In the genomic region with DNA sequence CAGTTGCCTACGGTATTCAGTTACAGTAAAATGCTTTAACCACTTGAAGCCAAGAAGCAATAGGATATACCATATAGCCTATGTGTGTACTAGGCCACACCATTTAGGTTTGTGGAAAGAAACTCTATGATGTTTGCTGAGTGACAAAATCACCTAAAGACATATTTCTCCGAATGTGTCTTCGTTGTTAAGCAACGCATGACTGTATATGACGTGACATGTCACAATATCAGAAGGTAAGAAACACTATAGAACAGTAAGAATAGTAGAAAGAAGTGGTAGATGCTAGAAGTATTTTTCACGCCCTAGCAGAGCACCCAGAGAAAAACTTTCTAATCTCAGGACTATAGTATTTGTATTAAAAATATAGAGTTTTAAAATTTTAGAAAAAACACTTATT, we compare ENCODE assay signal across 30 cellular contexts.
"Had no signal": no experiment of that assay in that cellular context is flagged by ENCODE, and none has a peak within 500 bp of the region (broad histone marks: within the 10 kb centered on the region; RNA-seq: fewer than 3 reads in every experiment).

No MANE protein-coding gene starts in this region.

- H2AFZ ChIP-seq: neural progenitor cell, parathyroid adenoma had no signal

- H3K4me1 ChIP-seq: neural progenitor cell, parathyroid adenoma, psoas muscle, spleen, suprapubic skin, testis, tibial artery, transverse colon, upper lobe of right lung, uterus had no signal

- H3K4me2 ChIP-seq: neural progenitor cell, smooth muscle cell had no signal

- DNase-seq: naive thymus-derived CD8-positive, alpha-beta T cell; nephron progenitor cell; occipital lobe; ovary; posterior cingulate gyrus; psoas muscle; right cardiac atrium; spleen; stimulated activated CD4-positive, alpha-beta T cell treated with anti-CD3 and anti-CD28 coated beads, Interleukin-12 subunit alpha, Interleukin-12 subunit beta, amount 100 ng/mL, for 4 hours; stimulated activated CD4-positive, alpha-beta T cell treated with anti-CD3 and anti-CD28 coated beads, Interleukin-1b, Interleukin-23, amount 100 ng/mL, for 48 hours; stimulated activated CD4-positive, alpha-beta T cell treated with anti-CD3 and anti-CD28 coated beads, Interleukin-4, amount 100 ng/mL, for 1 hour; stimulated activated CD4-positive, alpha-beta T cell treated with anti-CD3 and anti-CD28 coated beads, Interleukin-4, amount 100 ng/mL, for 4 hours; stimulated activated CD8-positive, alpha-beta memory T cell treated with anti-CD3 and anti-CD28 coated beads, Interleukin-4, amount 100 ng/mL, for 48 hours; stimulated activated naive CD4-positive, alpha-beta T cell; stimulated activated naive CD8-positive, alpha-beta T cell treated with anti-CD3 and anti-CD28 coated beads, Interleukin-15, amount 100 ng/mL, for 72 hours; stimulated activated naive CD8-positive, alpha-beta T cell treated with anti-CD3 and anti-CD28 coated beads, Interleukin-15, Interleukin-2, amounts not matched to agents 100 U/mL and 50 U/mL, for 24 hours; substantia nigra; testis; tibial artery; transverse colon; upper lobe of right lung; uterus had no signal

- ATAC-seq: naive thymus-derived CD8-positive, alpha-beta T cell; natural killer cell treated with Interleukin-12 subunit alpha and Interleukin-12 subunit beta and Interleukin-15 and Interleukin-18, amount 100 ng/mL, for 72 hours; psoas muscle; right cardiac atrium; sciatic nerve; stimulated activated memory B cell treated with anti-CD40 and anti-IgM and Interleukin-4, amounts not matched to agents 10 μg/mL and 1 μg/mL and 100 μg/mL, for 72 hours; stimulated activated naive CD8-positive, alpha-beta T cell treated with anti-CD3 and anti-CD28 coated beads, Interleukin-15, amount 100 ng/mL, for 72 hours; stimulated activated naive CD8-positive, alpha-beta T cell treated with anti-CD3 and anti-CD28 coated beads, Interleukin-15, Interleukin-2, amounts not matched to agents 100 U/mL and 50 U/mL, for 24 hours; upper lobe of right lung had no signal

- H3K36me3 ChIP-seq: neural progenitor cell, ovary, spleen, suprapubic skin, tibial artery, transverse colon, upper lobe of right lung, uterus had no signal

- H3K27me3 ChIP-seq: neural progenitor cell, ovary, spleen, suprapubic skin, testis, tibial artery, transverse colon, upper lobe of right lung, uterus had no signal

- H3K9me3 ChIP-seq: ovary, psoas muscle, spleen, suprapubic skin, testis, tibial artery, transverse colon, upper lobe of right lung, uterus had no signal

- H3K4me3 ChIP-seq: neural progenitor cell, ovary, psoas muscle, skin epidermis, smooth muscle cell, spleen, suprapubic skin, testis, tibial artery, transverse colon, upper lobe of right lung, uterus had no signal

- H3K9ac ChIP-seq: neural progenitor cell, parathyroid adenoma had no signal

- H3K79me2 ChIP-seq: parathyroid adenoma had no signal

- H3K27ac ChIP-seq: neural progenitor cell, ovary, parathyroid adenoma, psoas muscle, skin epidermis, spleen, suprapubic skin, testis, tibial artery, transverse colon, upper lobe of right lung, uterus had no signal
